1 cellular context compared by ENCODE assay signal in genomic region chr1:116826818-116827606, GRCh38.
TF ChIP-seq lines count a peak whose summit lies in the region.

No MANE protein-coding gene starts in this region.

TF ChIP-seq in K562, 482 proteins besides CTCF, POLR2A, EP300 and RAD21 (continued from another document and continues in another):
- 0 out of 2 replicates have a peak, but pooled peaks have one; percentile 23 for TF ChIP-seq FOXP4 (CRISPR knock-in tag; IDR thresholded peaks at IDR 0.05; ENCODE audit: borderline replicate concordance)
- no peak for TF ChIP-seq HMG20B (CRISPR knock-in tag; IDR thresholded peaks at IDR 0.05)
- TF ChIP-seq RBBP5 (IDR thresholded peaks at IDR 0.05; ENCODE audit: borderline replicate concordance, insufficient read depth, low read length, poor library complexity, severe bottlenecking): peak; percentile 31
- TF ChIP-seq MEIS2 (IDR thresholded peaks at IDR 0.05; ENCODE audit: partially characterized antibody): peak; percentile 97
- no peak for TF ChIP-seq NCOA4 (IDR thresholded peaks at IDR 0.05; ENCODE audit: partially characterized antibody)
- TF ChIP-seq DEAF1 (CRISPR knock-in tag; IDR thresholded peaks at IDR 0.05): peak; percentile 32; the same call in 1 of the 2 replicates
- peak; percentile 82; the same call in 1 of the 2 replicates for TF ChIP-seq ZNF583 (CRISPR knock-in tag; IDR thresholded peaks at IDR 0.05)
- peak; percentile 54 for TF ChIP-seq C11orf30 (IDR thresholded peaks at IDR 0.05; ENCODE audit: low read depth)
- no peak for TF ChIP-seq MCM7 (IDR thresholded peaks at IDR 0.05)
- no peak for TF ChIP-seq HNRNPLL (IDR thresholded peaks at IDR 0.05; ENCODE audit: low read depth, low read length, poor library complexity, severe bottlenecking)
- TF ChIP-seq CHD2 (IDR thresholded peaks at IDR 0.05; ENCODE audit: low read depth, low read length): no peak
- TF ChIP-seq ZBTB49 (CRISPR knock-in tag; IDR thresholded peaks at IDR 0.05; ENCODE audit: borderline replicate concordance): 0 out of 2 replicates have a peak, but pooled peaks have one; percentile 18
- TF ChIP-seq, protein P1, sequence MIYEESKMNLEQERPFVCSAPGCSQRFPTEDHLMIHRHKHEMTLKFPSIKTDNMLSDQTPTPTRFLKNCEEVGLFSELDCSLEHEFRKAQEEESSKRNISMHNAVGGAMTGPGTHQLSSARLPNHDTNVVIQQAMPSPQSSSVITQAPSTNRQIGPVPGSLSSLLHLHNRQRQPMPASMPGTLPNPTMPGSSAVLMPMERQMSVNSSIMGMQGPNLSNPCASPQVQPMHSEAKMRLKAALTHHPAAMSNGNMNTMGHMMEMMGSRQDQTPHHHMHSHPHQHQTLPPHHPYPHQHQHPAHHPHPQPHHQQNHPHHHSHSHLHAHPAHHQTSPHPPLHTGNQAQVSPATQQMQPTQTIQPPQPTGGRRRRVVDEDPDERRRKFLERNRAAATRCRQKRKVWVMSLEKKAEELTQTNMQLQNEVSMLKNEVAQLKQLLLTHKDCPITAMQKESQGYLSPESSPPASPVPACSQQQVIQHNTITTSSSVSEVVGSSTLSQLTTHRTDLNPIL (CRISPR knock-in tag; IDR thresholded peaks at IDR 0.05): no peak
- TF ChIP-seq SIX5 (IDR thresholded peaks at IDR 0.05; ENCODE audit: borderline replicate concordance in 1 of 2, insufficient read depth in 1 of 2, low read depth in 1 of 2, low read length in 2 of 2): no peak
- TF ChIP-seq CCNT2 (IDR thresholded peaks at IDR 0.05; ENCODE audit: borderline replicate concordance, extremely low read depth, insufficient read length, low read depth, low read length): no peak
- TF ChIP-seq ZZZ3 (IDR thresholded peaks at IDR 0.05): no peak
- no peak for TF ChIP-seq ZNF347 (CRISPR knock-in tag; IDR thresholded peaks at IDR 0.05; ENCODE audit: low read depth)
- TF ChIP-seq UBTF (IDR thresholded peaks at IDR 0.05; ENCODE audit: borderline replicate concordance in 1 of 2, low read depth in 2 of 2, low read length in 2 of 2): 0 out of 4 replicates have a peak, but pooled peaks of 1 of the 2 experiments have one; percentile 31
- TF ChIP-seq SIN3B (IDR thresholded peaks at IDR 0.05; ENCODE audit: low read depth): no peak
- TF ChIP-seq SAFB (IDR thresholded peaks at IDR 0.05; ENCODE audit: borderline replicate concordance, low read depth, low read length): no peak
- TF ChIP-seq DACH1 (IDR thresholded peaks at IDR 0.05; ENCODE audit: partially characterized antibody): peak; percentile 22
- 0 out of 2 replicates have a peak, but pooled peaks have one; percentile 31 for TF ChIP-seq ZNF253 (CRISPR knock-in tag; conservative IDR thresholded peaks at IDR 0.05)
- TF ChIP-seq MYC (IDR thresholded peaks at IDR 0.05; ENCODE audit: low read depth, low read length): peak; percentile 81
- 0 out of 2 replicates have a peak, but pooled peaks have one; percentile 38 for TF ChIP-seq MYC (CRISPR knock-in tag; IDR thresholded peaks at IDR 0.05; ENCODE audit: borderline replicate concordance, low read depth)
- TF ChIP-seq RFX1 (IDR thresholded peaks at IDR 0.05): no peak
- TF ChIP-seq RUNX1 (IDR thresholded peaks at IDR 0.05; ENCODE audit: low read depth): no peak
- TF ChIP-seq RBM39 (optimal IDR thresholded peaks at IDR 0.05; ENCODE audit: low read depth, low read length): no peak
- no peak for TF ChIP-seq ZC3H8 (IDR thresholded peaks at IDR 0.05)
- TF ChIP-seq, protein P2, sequence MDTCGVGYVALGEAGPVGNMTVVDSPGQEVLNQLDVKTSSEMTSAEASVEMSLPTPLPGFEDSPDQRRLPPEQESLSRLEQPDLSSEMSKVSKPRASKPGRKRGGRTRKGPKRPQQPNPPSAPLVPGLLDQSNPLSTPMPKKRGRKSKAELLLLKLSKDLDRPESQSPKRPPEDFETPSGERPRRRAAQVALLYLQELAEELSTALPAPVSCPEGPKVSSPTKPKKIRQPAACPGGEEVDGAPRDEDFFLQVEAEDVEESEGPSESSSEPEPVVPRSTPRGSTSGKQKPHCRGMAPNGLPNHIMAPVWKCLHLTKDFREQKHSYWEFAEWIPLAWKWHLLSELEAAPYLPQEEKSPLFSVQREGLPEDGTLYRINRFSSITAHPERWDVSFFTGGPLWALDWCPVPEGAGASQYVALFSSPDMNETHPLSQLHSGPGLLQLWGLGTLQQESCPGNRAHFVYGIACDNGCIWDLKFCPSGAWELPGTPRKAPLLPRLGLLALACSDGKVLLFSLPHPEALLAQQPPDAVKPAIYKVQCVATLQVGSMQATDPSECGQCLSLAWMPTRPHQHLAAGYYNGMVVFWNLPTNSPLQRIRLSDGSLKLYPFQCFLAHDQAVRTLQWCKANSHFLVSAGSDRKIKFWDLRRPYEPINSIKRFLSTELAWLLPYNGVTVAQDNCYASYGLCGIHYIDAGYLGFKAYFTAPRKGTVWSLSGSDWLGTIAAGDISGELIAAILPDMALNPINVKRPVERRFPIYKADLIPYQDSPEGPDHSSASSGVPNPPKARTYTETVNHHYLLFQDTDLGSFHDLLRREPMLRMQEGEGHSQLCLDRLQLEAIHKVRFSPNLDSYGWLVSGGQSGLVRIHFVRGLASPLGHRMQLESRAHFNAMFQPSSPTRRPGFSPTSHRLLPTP (IDR thresholded peaks at IDR 0.05; ENCODE audit: borderline replicate concordance, extremely low read depth, insufficient read length): no peak
- TF ChIP-seq TRIM28 (IDR thresholded peaks at IDR 0.05): peak; percentile 44; the same call in 1 of the 2 replicates
- no peak for TF ChIP-seq ZFPM2 (CRISPR knock-in tag; IDR thresholded peaks at IDR 0.05)
- TF ChIP-seq, protein P3, sequence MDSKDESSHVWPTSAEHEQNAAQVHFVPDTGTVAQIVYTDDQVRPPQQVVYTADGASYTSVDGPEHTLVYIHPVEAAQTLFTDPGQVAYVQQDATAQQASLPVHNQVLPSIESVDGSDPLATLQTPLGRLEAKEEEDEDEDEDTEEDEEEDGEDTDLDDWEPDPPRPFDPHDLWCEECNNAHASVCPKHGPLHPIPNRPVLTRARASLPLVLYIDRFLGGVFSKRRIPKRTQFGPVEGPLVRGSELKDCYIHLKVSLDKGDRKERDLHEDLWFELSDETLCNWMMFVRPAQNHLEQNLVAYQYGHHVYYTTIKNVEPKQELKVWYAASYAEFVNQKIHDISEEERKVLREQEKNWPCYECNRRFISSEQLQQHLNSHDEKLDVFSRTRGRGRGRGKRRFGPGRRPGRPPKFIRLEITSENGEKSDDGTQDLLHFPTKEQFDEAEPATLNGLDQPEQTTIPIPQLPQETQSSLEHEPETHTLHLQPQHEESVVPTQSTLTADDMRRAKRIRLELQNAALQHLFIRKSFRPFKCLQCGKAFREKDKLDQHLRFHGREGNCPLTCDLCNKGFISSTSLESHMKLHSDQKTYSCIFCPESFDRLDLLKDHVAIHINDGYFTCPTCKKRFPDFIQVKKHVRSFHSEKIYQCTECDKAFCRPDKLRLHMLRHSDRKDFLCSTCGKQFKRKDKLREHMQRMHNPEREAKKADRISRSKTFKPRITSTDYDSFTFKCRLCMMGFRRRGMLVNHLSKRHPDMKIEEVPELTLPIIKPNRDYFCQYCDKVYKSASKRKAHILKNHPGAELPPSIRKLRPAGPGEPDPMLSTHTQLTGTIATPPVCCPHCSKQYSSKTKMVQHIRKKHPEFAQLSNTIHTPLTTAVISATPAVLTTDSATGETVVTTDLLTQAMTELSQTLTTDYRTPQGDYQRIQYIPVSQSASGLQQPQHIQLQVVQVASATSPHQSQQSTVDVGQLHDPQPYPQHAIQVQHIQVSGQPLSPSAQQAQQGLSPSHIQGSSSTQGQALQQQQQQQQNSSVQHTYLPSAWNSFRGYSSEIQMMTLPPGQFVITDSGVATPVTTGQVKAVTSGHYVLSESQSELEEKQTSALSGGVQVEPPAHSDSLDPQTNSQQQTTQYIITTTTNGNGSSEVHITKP (IDR thresholded peaks at IDR 0.05; ENCODE audit: partially characterized antibody): no peak
- TF ChIP-seq ARID1B (IDR thresholded peaks at IDR 0.05): peak; percentile 91
- TF ChIP-seq, protein P4, sequence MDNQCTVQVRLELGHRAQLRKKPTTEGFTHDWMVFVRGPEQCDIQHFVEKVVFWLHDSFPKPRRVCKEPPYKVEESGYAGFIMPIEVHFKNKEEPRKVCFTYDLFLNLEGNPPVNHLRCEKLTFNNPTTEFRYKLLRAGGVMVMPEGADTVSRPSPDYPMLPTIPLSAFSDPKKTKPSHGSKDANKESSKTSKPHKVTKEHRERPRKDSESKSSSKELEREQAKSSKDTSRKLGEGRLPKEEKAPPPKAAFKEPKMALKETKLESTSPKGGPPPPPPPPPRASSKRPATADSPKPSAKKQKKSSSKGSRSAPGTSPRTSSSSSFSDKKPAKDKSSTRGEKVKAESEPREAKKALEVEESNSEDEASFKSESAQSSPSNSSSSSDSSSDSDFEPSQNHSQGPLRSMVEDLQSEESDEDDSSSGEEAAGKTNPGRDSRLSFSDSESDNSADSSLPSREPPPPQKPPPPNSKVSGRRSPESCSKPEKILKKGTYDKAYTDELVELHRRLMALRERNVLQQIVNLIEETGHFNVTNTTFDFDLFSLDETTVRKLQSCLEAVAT (IDR thresholded peaks at IDR 0.05): 0 out of 4 replicates have a peak, but pooled peaks have one; percentile 13 to 36
- TF ChIP-seq FOS (IDR thresholded peaks at IDR 0.05; ENCODE audit: extremely low read depth, insufficient read length): peak; percentile 77
- no peak; a peak in 1 of 4 replicates for TF ChIP-seq SRF (CRISPR knock-in tag; IDR thresholded peaks at IDR 0.05)
- peak; percentile 72; the same call in 1 of the 2 replicates for TF ChIP-seq NFE2 (IDR thresholded peaks at IDR 0.05; ENCODE audit: low read depth)
- no peak for TF ChIP-seq CEBPG (CRISPR knock-in tag; IDR thresholded peaks at IDR 0.05)
- 0 out of 4 replicates have a peak, but pooled peaks of 1 of the 2 experiments have one; percentile 5 for TF ChIP-seq CEBPG (tag; conservative IDR thresholded peaks at IDR 0.05 in 1 of 2, IDR thresholded peaks at IDR 0.05 in 1 of 2)
- TF ChIP-seq, protein P5, sequence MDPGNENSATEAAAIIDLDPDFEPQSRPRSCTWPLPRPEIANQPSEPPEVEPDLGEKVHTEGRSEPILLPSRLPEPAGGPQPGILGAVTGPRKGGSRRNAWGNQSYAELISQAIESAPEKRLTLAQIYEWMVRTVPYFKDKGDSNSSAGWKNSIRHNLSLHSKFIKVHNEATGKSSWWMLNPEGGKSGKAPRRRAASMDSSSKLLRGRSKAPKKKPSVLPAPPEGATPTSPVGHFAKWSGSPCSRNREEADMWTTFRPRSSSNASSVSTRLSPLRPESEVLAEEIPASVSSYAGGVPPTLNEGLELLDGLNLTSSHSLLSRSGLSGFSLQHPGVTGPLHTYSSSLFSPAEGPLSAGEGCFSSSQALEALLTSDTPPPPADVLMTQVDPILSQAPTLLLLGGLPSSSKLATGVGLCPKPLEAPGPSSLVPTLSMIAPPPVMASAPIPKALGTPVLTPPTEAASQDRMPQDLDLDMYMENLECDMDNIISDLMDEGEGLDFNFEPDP (CRISPR knock-in tag; IDR thresholded peaks at IDR 0.05): no peak
